ENCODE assay signal across 8 cellular contexts in genomic region chr1:204359474-204360255, GRCh38. TPM values are rescaled to one million over a fixed set of nuclear protein-coding genes. Genes with fewer than 3 reads are reported as not detected.
DNase-seq lines count a peak whose midpoint lies in the region; ATAC-seq lines count a peak whose summit lies in the region.

PLEKHA6 (minus strand) TSS chr1:204359929; CDS start chr1:204273727, 86,202 bp downstream.

- DNase-seq in DMS153 treated with DMSO at 0.1 percent for 48 hours (lab: John Stamatoyannopoulos, UW; ENCODE audit: unreplicated experiment) = peak; percentile 75
- DNase-seq in NCI-H2107 (lab: John Stamatoyannopoulos, UW) = peak; percentile 77
- peak in 54 of 61 donors; percentile 29 to 86 (median 68) for DNase-seq in caudate nucleus (lab: John Stamatoyannopoulos, UW)
- peak; percentile 27 for DNase-seq in kidney glomerular epithelial cell (lab: John Stamatoyannopoulos, UW)
- no peak for DNase-seq in ureter (ENCODE audit: low spot score)
- DNase-seq in activated CD4-positive, alpha-beta T cell treated with anti-CD3 and anti-CD28 coated beads, Interleukin-2, amount 50 U/mL, for 4 hours = no peak
- no peak for DNase-seq in naive thymus-derived CD8-positive, alpha-beta T cell

- H3K27ac ChIP-seq in caudate nucleus (ENCODE audit: low read depth, low read length) = peak within 1 kb of the TSS; percentile 69

- H3K4me1 Mint-ChIP-seq in naive thymus-derived CD8-positive, alpha-beta T cell = peaks cover 10 to 16% (median 12%) of the 10 kb centered on the region in 4 donors

- peaks cover 0 to 11% (median 10%) of the 10 kb centered on the region in 5 donors for H3K27me3 Mint-ChIP-seq in naive thymus-derived CD8-positive, alpha-beta T cell

- no peaks in the 10 kb centered on the region for H3K36me3 Mint-ChIP-seq in naive thymus-derived CD8-positive, alpha-beta T cell

- peak within 1 kb of the TSS in 3 of 10 donors; percentile 13 to 62 (median 13) for H3K27ac Mint-ChIP-seq in naive thymus-derived CD8-positive, alpha-beta T cell

- no peak for ATAC-seq in HG03280 (IDR thresholded peaks at IDR 0.05; ENCODE audit: unreplicated experiment)
- ATAC-seq in naive thymus-derived CD8-positive, alpha-beta T cell = no peak

- no peak within 1 kb of the TSS for H3K4me3 Mint-ChIP-seq in naive thymus-derived CD8-positive, alpha-beta T cell

- H3K9me3 Mint-ChIP-seq in naive thymus-derived CD8-positive, alpha-beta T cell = no peaks in the 10 kb centered on the region

- POLR2A ChIA-PET in naive thymus-derived CD8-positive, alpha-beta T cell (lab: Charles Lee) = no interaction called here

RNA-seq across cellular contexts. Expression of gene PLEKHA6, which starts in this region (rescaled TPM):
- 61.5 TPM for total RNA-seq in ureter
- total RNA-seq in naive thymus-derived CD8-positive, alpha-beta T cell = 1 to 10 TPM; 1.2 to 2.0 TPM
- polyA plus RNA-seq in naive thymus-derived CD8-positive, alpha-beta T cell = under 1 TPM in 1 of 3 donors, not detected in 2; 0.02 TPM

Comparison
In these comparisons a context has a peak if more than half of its experiments do, and no peak if none do; other contexts are left out.
1. RNA of gene PLEKHA6 (total RNA-seq): 61.5 TPM in ureter (single experiment); 1.2 to 2.0 TPM in naive thymus-derived CD8-positive, alpha-beta T cell; every median in the first group is over 10 times any median in the second.
2. DNase-seq: peak in DMS153 treated with DMSO at 0.1 percent for 48 hours (single experiment), NCI-H2107 (single experiment), caudate nucleus (54 of 61) and kidney glomerular epithelial cell (single experiment); none in ureter (single experiment), activated CD4-positive, alpha-beta T cell treated with anti-CD3 and anti-CD28 coated beads, Interleukin-2, amount 50 U/mL, for 4 hours (0 of 2) and naive thymus-derived CD8-positive, alpha-beta T cell (0 of 10).